In genomic region chr17:31391496-31391949, GRCh38 we compare ENCODE assay signal across 8 cellular contexts. TPM values are rescaled to one million over a fixed set of nuclear protein-coding genes. Genes with fewer than 3 reads are reported as not detected.
DNase-seq lines count a peak whose midpoint lies in the region; ATAC-seq and TF ChIP-seq lines count a peak whose summit lies in the region.

RAB11FIP4 (plus strand) TSS chr17:31391675; CDS start chr17:31391853, 178 bp downstream.

- H3K4me3 ChIP-seq in lower lobe of right lung = peak within 1 kb of the TSS; percentile 51
- H3K4me3 ChIP-seq in tibial nerve = peak within 1 kb of the TSS; percentile 22 to 57 (median 31)

- peak within 1 kb of the TSS; percentile 54 for H3K4me3 Mint-ChIP-seq in Calu3 (ENCODE audit: low read depth, unreplicated experiment)

- ATAC-seq in lower lobe of right lung (peak; percentile 25 to 28), HG03457 (IDR thresholded peaks at IDR 0.05; ENCODE audit: unreplicated experiment) (no peak), HG02884 (IDR thresholded peaks at IDR 0.05; ENCODE audit: unreplicated experiment) (no peak)

- H3K4me1 ChIP-seq in lower lobe of right lung (peaks cover 13% of the 10 kb centered on the region), tibial nerve (peaks cover 0 to 22% (median 11%) of the 10 kb centered on the region in 4 donors)

- CTCF ChIA-PET in Calu3 (lab: Charles Lee) = no interaction called here

- peaks cover 4% of the 10 kb centered on the region for H3K36me3 Mint-ChIP-seq in Calu3 (ENCODE audit: insufficient read depth, unreplicated experiment)

- no TSS peak for BruUV-seq in Calu3 (replicated peaks; lab: Mats Ljungman, UMichigan)

- H3K27me3 ChIP-seq in lower lobe of right lung (ENCODE audit: low read depth) (peaks cover 47% of the 10 kb centered on the region), tibial nerve (peaks cover 0 to 49% of the 10 kb centered on the region in 2 donors)

- intact Hi-C loops in Calu3 (cut with micrococcal nuclease; ENCODE audit: unreplicated experiment) (no loop called here), lower lobe of right lung (cut with DNase I) (no loop called here)

- H3K36me3 ChIP-seq in lower lobe of right lung = no peaks in the 10 kb centered on the region
- no peaks in the 10 kb centered on the region for H3K36me3 ChIP-seq in tibial nerve

- H3K9me3 Mint-ChIP-seq in Calu3 (ENCODE audit: low read depth, unreplicated experiment) = no peaks in the 10 kb centered on the region

- H3K27ac ChIP-seq in lower lobe of right lung = no peak within 1 kb of the TSS
- H3K27ac ChIP-seq in tibial nerve = no peak within 1 kb of the TSS

- TF ChIP-seq EP300 in tibial nerve (IDR thresholded peaks at IDR 0.05) = no peak

- TF ChIP-seq CTCF in Calu3 (IDR thresholded peaks at IDR 0.05; ENCODE audit: unreplicated experiment) (no peak), lower lobe of right lung (IDR thresholded peaks at IDR 0.05) (no peak), tibial nerve (IDR thresholded peaks at IDR 0.05) (no peak)

- H3K4me1 Mint-ChIP-seq in Calu3 (ENCODE audit: low read depth, unreplicated experiment) = no peaks in the 10 kb centered on the region

- H3K27me3 Mint-ChIP-seq in Calu3 (ENCODE audit: unreplicated experiment) = peaks cover 64% of the 10 kb centered on the region

- DNase-seq in Calu3 (no peak), NCI-H2171 treated with DMSO at 0.1 percent for 48 hours (lab: John Stamatoyannopoulos, UW) (peak; percentile 52), cerebellum (ENCODE audit: low spot score) (peak; percentile 73), lower lobe of right lung (no peak), tibial nerve (ENCODE audit: low spot score in 2 of 2) (no peak), SK-N-DZ (ENCODE audit: low spot score) (no peak)

- no peak for TF ChIP-seq POLR2A in tibial nerve (IDR thresholded peaks at IDR 0.05)

- H3K9me3 ChIP-seq in lower lobe of right lung (no peaks in the 10 kb centered on the region), tibial nerve (no peaks in the 10 kb centered on the region)

- 1% methylated on average over 34 of the region's 69 CpGs; no CpG with 5 or more reads in 1 of the 2 donors for WGBS in tibial nerve, 2 donors

- H3K27ac Mint-ChIP-seq in Calu3 (ENCODE audit: unreplicated experiment) = peak within 1 kb of the TSS; percentile 4

RNA-seq across cellular contexts. Expression of gene RAB11FIP4, which starts in this region (rescaled TPM):
- total RNA-seq in Calu3 (2022) = 25.2 and 27.9 TPM in 2 replicates
- total RNA-seq in cerebellum = 27.8 TPM
- 15.7 TPM for total RNA-seq in lower lobe of right lung
- 1 to 10 TPM; 2.7 to 6.9 (median 4.1) TPM for total RNA-seq in tibial nerve
- 38.5 and 40.2 TPM in 2 replicates for polyA plus RNA-seq in SK-N-DZ (2014; cell fraction: cytosol; rRNA removed)
- polyA plus RNA-seq in SK-N-DZ (2014; cell fraction: nucleus; rRNA removed) = 24.8 and 42.1 TPM in 2 replicates

Comparison
In these comparisons a context has a peak if more than half of its experiments do, and no peak if none do; other contexts are left out.
1. DNase-seq: peak in NCI-H2171 treated with DMSO at 0.1 percent for 48 hours (single experiment) and cerebellum (single experiment); none in Calu3 (single experiment), lower lobe of right lung (single experiment), tibial nerve (0 of 2) and SK-N-DZ (single experiment).
2. ATAC-seq: peak in lower lobe of right lung (2 of 2); none in HG03457 (single experiment) and HG02884 (single experiment).